8 cellular contexts compared by ENCODE assay signal in genomic region chr18:267688-268552, GRCh38. TPM values are rescaled to one million over a fixed set of nuclear protein-coding genes. Genes with fewer than 3 reads are reported as not detected.
DNase-seq lines count a peak whose midpoint lies in the region; ATAC-seq and TF ChIP-seq lines count a peak whose summit lies in the region.

A gene with protein sequence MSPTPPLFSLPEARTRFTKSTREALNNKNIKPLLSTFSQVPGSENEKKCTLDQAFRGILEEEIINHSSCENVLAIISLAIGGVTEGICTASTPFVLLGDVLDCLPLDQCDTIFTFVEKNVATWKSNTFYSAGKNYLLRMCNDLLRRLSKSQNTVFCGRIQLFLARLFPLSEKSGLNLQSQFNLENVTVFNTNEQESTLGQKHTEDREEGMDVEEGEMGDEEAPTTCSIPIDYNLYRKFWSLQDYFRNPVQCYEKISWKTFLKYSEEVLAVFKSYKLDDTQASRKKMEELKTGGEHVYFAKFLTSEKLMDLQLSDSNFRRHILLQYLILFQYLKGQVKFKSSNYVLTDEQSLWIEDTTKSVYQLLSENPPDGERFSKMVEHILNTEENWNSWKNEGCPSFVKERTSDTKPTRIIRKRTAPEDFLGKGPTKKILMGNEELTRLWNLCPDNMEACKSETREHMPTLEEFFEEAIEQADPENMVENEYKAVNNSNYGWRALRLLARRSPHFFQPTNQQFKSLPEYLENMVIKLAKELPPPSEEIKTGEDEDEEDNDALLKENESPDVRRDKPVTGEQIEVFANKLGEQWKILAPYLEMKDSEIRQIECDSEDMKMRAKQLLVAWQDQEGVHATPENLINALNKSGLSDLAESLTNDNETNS (minus strand): TSS chr18:268047. CDS start chr18:268019, 28 bp downstream.

- H3K4me1 Mint-ChIP-seq in activated T-helper 17 cell treated with anti-CD3 and anti-CD28 coated beads, Interleukin-2, amount 50 U/mL, for 72 hours = peaks cover 11% of the 10 kb centered on the region
- H3K4me1 Mint-ChIP-seq in naive thymus-derived CD4-positive, alpha-beta T cell = peaks cover 19 to 51% (median 38%) of the 10 kb centered on the region in 7 donors
- H3K4me1 Mint-ChIP-seq in stimulated activated memory B cell treated with anti-CD40 and anti-IgM and Interleukin-4, amounts not matched to agents 10 μg/mL and 1 μg/mL and 100 μg/mL, for 72 hours = peaks cover 45% of the 10 kb centered on the region

- intact Hi-C loops in naive thymus-derived CD4-positive, alpha-beta T cell (cut with micrococcal nuclease) = loop anchor here (1.0 to 5.0 kb wide), 9 partner anchors 110 to 564 kb away; partner anchors contain the start of genes CLUL1 (in 2 of the 2), ENOSF1 (in 2 of the 2), USP14 (in 2 of the 2) and YES1 (in 2 of the 2)

- H3K27ac ChIP-seq in RWPE1 = peak within 1 kb of the TSS; percentile 79
- peak within 1 kb of the TSS; percentile 95 for H3K27ac ChIP-seq in fibroblast of lung (ENCODE audit: insufficient read depth, low read length)
- peak within 1 kb of the TSS; percentile 98 for H3K27ac ChIP-seq in naive thymus-derived CD4-positive, alpha-beta T cell (ENCODE audit: low read depth, low read length)

- no peaks in the 10 kb centered on the region for H4K20me1 ChIP-seq in fibroblast of lung (ENCODE audit: control insufficient read depth, extremely low read depth, insufficient read depth, low read length)

- H2AFZ ChIP-seq in fibroblast of lung (ENCODE audit: low read length) = peak within 1 kb of the TSS; percentile 97

- H3K4me3 Mint-ChIP-seq in activated T-helper 17 cell treated with anti-CD3 and anti-CD28 coated beads, Interleukin-2, amount 50 U/mL, for 72 hours = peak within 1 kb of the TSS; percentile 97
- peak within 1 kb of the TSS; percentile 93 to 100 (median 98) for H3K4me3 Mint-ChIP-seq in naive thymus-derived CD4-positive, alpha-beta T cell
- H3K4me3 Mint-ChIP-seq in stimulated activated memory B cell treated with anti-CD40 and anti-IgM and Interleukin-4, amounts not matched to agents 10 μg/mL and 1 μg/mL and 100 μg/mL, for 72 hours = peak within 1 kb of the TSS; percentile 99

- peak; percentile 96 for ATAC-seq in activated T-helper 17 cell treated with anti-CD3 and anti-CD28 coated beads, Interleukin-2, amount 50 U/mL, for 72 hours (replicated peaks)
- ATAC-seq in naive thymus-derived CD4-positive, alpha-beta T cell = peak; percentile 96
- ATAC-seq in stimulated activated memory B cell treated with anti-CD40 and anti-IgM and Interleukin-4, amounts not matched to agents 10 μg/mL and 1 μg/mL and 100 μg/mL, for 72 hours = peak; percentile 98

- POLR2A ChIA-PET in RWPE1 (lab: Yijun Ruan, JAX; ENCODE audit: low non-redundant PET) = no interaction called here
- POLR2A ChIA-PET in naive thymus-derived CD4-positive, alpha-beta T cell (lab: Charles Lee) = interaction anchor here (0.7 to 3.5 kb wide), 8 partner anchors 17 to 444 kb away, joined by 3 to 31 read pairs (median 3); partner anchors contain the start of genes ENOSF1 and USP14

- peak within 1 kb of the TSS; percentile 78 for H3K9ac ChIP-seq in fibroblast of lung (ENCODE audit: insufficient read depth, low read length)

- H3K9me3 ChIP-seq in fibroblast of lung (ENCODE audit: control insufficient read depth, insufficient read depth, low read depth, low read length) = no peaks in the 10 kb centered on the region
- no peaks in the 10 kb centered on the region for H3K9me3 ChIP-seq in naive thymus-derived CD4-positive, alpha-beta T cell (ENCODE audit: control insufficient read depth in 2 of 3, low read length in 3 of 3)

- peak within 1 kb of the TSS; percentile 97 for H3K4me2 ChIP-seq in fibroblast of lung (ENCODE audit: extremely low read depth, insufficient read depth, low read length)

- peak within 1 kb of the TSS; percentile 77 to 97 (median 80) for H3K4me3 ChIP-seq in fibroblast of lung (replicated peaks in 1 of 4; ENCODE audit: control extremely low read depth in 1 of 4, insufficient read depth in 1 of 4, low read depth in 3 of 4, low read length in 4 of 4)
- peak within 1 kb of the TSS; percentile 99 for H3K4me3 ChIP-seq in naive thymus-derived CD4-positive, alpha-beta T cell (ENCODE audit: low read length)

- H3K36me3 ChIP-seq in fibroblast of lung (ENCODE audit: control insufficient read depth, insufficient read depth, low read length) = no peaks in the 10 kb centered on the region
- peaks cover 0 to 27% (median 11%) of the 10 kb centered on the region in 3 experiments for H3K36me3 ChIP-seq in naive thymus-derived CD4-positive, alpha-beta T cell (ENCODE audit: control insufficient read depth in 2 of 3, insufficient read depth in 3 of 3, low read length in 3 of 3)

- H3K4me1 ChIP-seq in fibroblast of lung (ENCODE audit: control insufficient read depth, extremely low read depth, insufficient read depth, low read length) = no peaks in the 10 kb centered on the region
- peaks cover 11 to 18% of the 10 kb centered on the region in 2 donors for H3K4me1 ChIP-seq in naive thymus-derived CD4-positive, alpha-beta T cell (ENCODE audit: control insufficient read depth in 2 of 2, insufficient read depth in 2 of 2, low read length in 2 of 2)

- no peaks in the 10 kb centered on the region for H3K27me3 ChIP-seq in fibroblast of lung (ENCODE audit: control insufficient read depth, insufficient read depth, low read length)
- no peaks in the 10 kb centered on the region for H3K27me3 ChIP-seq in naive thymus-derived CD4-positive, alpha-beta T cell (ENCODE audit: control insufficient read depth in 2 of 2, insufficient read depth in 2 of 2, low read length in 2 of 2)

- CTCF ChIA-PET in RWPE1 (lab: Yijun Ruan, JAX) = interaction anchor here (0.7 kb wide), 1 partner anchor 367 kb away, joined by 4 read pairs; no protein-coding TSS in a partner anchor
- CTCF ChIA-PET in naive thymus-derived CD4-positive, alpha-beta T cell (lab: Charles Lee) = interaction anchor here (0.6 to 1.2 kb wide), 2 partner anchors 36 to 563 kb away, joined by 3 to 4 read pairs; no protein-coding TSS in a partner anchor

- peak; percentile 92 for DNase-seq in EL
- peak; percentile 47 for DNase-seq in GOT3 (lab: John Stamatoyannopoulos, UW)
- DNase-seq in LHCN-M2 (ENCODE audit: low read depth) = peak; percentile 90
- DNase-seq in RWPE1 (ENCODE audit: low spot score) = peak; percentile 92
- peak; percentile 90 to 94 for DNase-seq in fibroblast of lung (ENCODE audit: low read depth in 2 of 2)
- peak; percentile 88 to 95 (median 93) for DNase-seq in naive thymus-derived CD4-positive, alpha-beta T cell

- H3K79me2 ChIP-seq in fibroblast of lung (ENCODE audit: control insufficient read depth, insufficient read depth, low read length) = peaks cover 19% of the 10 kb centered on the region

- H3K27me3 Mint-ChIP-seq in activated T-helper 17 cell treated with anti-CD3 and anti-CD28 coated beads, Interleukin-2, amount 50 U/mL, for 72 hours = no peaks in the 10 kb centered on the region
- no peaks in the 10 kb centered on the region for H3K27me3 Mint-ChIP-seq in naive thymus-derived CD4-positive, alpha-beta T cell
- H3K27me3 Mint-ChIP-seq in stimulated activated memory B cell treated with anti-CD40 and anti-IgM and Interleukin-4, amounts not matched to agents 10 μg/mL and 1 μg/mL and 100 μg/mL, for 72 hours = no peaks in the 10 kb centered on the region

- H3K27ac Mint-ChIP-seq in activated T-helper 17 cell treated with anti-CD3 and anti-CD28 coated beads, Interleukin-2, amount 50 U/mL, for 72 hours = peak within 1 kb of the TSS; percentile 99
- H3K27ac Mint-ChIP-seq in naive thymus-derived CD4-positive, alpha-beta T cell = peak within 1 kb of the TSS; percentile 99 to 100 (median 100)
- H3K27ac Mint-ChIP-seq in stimulated activated memory B cell treated with anti-CD40 and anti-IgM and Interleukin-4, amounts not matched to agents 10 μg/mL and 1 μg/mL and 100 μg/mL, for 72 hours = peak within 1 kb of the TSS; percentile 100

- no peaks in the 10 kb centered on the region for H3K9me3 Mint-ChIP-seq in activated T-helper 17 cell treated with anti-CD3 and anti-CD28 coated beads, Interleukin-2, amount 50 U/mL, for 72 hours
- H3K9me3 Mint-ChIP-seq in naive thymus-derived CD4-positive, alpha-beta T cell = peaks cover 0 to 7% (median 0%) of the 10 kb centered on the region in 11 donors
- H3K9me3 Mint-ChIP-seq in stimulated activated memory B cell treated with anti-CD40 and anti-IgM and Interleukin-4, amounts not matched to agents 10 μg/mL and 1 μg/mL and 100 μg/mL, for 72 hours = no peaks in the 10 kb centered on the region

- peaks cover 41% of the 10 kb centered on the region for H3K36me3 Mint-ChIP-seq in activated T-helper 17 cell treated with anti-CD3 and anti-CD28 coated beads, Interleukin-2, amount 50 U/mL, for 72 hours (ENCODE audit: low read depth)
- H3K36me3 Mint-ChIP-seq in naive thymus-derived CD4-positive, alpha-beta T cell = peaks cover 7 to 21% (median 16%) of the 10 kb centered on the region in 5 donors
- H3K36me3 Mint-ChIP-seq in stimulated activated memory B cell treated with anti-CD40 and anti-IgM and Interleukin-4, amounts not matched to agents 10 μg/mL and 1 μg/mL and 100 μg/mL, for 72 hours = peaks cover 24% of the 10 kb centered on the region

- TF ChIP-seq CTCF in RWPE1 (conservative IDR thresholded peaks at IDR 0.05; ENCODE audit: low read depth) (no peak), fibroblast of lung (conservative IDR thresholded peaks at IDR 0.05 in 1 of 2, IDR thresholded peaks at IDR 0.05 in 1 of 2; ENCODE audit: low read depth in 1 of 2, low read length in 2 of 2) (no peak)

RNA-seq across cellular contexts. Expression of the gene that starts here (rescaled TPM):
- total RNA-seq in LHCN-M2 (2014; rRNA removed) (35.8 and 38.1 TPM in 2 replicates), fibroblast of lung (33.9 and 35.2 TPM in 2 replicates)
- polyA plus RNA-seq in LHCN-M2 (2012) = 9.9 TPM
- total RNA-seq in activated T-helper 17 cell treated with anti-CD3 and anti-CD28 coated beads, Interleukin-2, amount 50 U/mL, for 72 hours = 10 to 100 TPM; 71.6 to 99.1 TPM
- 18.2 and 20.2 TPM in 2 replicates for polyA plus RNA-seq in fibroblast of lung
- polyA plus RNA-seq in fibroblast of lung (2012) = 13.5 and 15.2 TPM in 2 replicates
- polyA minus RNA-seq in fibroblast of lung (ENCODE audit: low replicate concordance) = not detected in 2 replicates
- 10 to 100 TPM; 56.7 to 93.7 (median 74.5) TPM for total RNA-seq in naive thymus-derived CD4-positive, alpha-beta T cell
- polyA plus RNA-seq in naive thymus-derived CD4-positive, alpha-beta T cell = 10 to 100 TPM; 15.1 to 17.5 TPM

Comparison
In these comparisons a context has a peak if more than half of its experiments do, and no peak if none do; other contexts are left out.
1. Peak in every context shown above with its lines: DNase-seq, ATAC-seq, H3K4me3 ChIP-seq and H3K27ac ChIP-seq.